Comparison of ENCODE assay signal across 15 cellular contexts in the genomic region with DNA sequence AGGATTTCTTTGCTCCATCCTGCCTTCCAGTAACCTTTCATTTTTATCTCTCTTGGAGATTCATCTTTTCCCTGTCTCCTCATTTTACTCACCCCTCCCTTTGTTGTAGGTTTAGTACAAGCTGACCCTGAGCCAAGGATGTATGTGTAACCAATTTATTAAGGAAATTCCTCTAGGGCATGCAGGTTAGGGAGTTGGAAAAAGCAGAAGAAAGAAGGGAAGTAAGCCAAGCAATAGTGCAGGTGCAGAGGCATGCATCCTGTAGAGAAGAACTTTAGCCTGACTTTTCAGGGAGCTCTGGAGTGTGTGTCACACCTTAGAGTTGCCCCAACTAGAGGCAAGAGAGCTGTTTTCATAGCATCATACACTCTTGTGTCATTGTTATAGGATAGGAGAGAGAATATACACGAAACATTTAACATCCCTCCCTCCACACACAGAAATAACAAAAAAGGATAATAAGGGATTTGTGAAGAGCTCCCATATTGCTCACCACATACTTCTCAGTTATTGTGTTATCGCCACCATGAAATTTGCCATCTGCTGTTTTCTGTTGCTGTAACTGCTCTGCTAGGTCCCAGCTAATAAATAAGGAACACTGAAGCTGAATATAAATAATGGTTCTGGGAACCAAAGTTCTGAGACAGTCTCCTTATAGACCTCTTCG. TPM values are rescaled to one million over a fixed set of nuclear protein-coding genes. Genes with fewer than 3 reads are reported as not detected.
DNase-seq lines count a peak whose midpoint lies in the region; ATAC-seq, FAIRE-seq and TF ChIP-seq lines count a peak whose summit lies in the region.
"Had no signal": no experiment of that assay in that cellular context is flagged by ENCODE, and none has a peak within 500 bp of the region (broad histone marks: within the 10 kb centered on the region; RNA-seq: fewer than 3 reads in every experiment).

No MANE protein-coding gene starts in this region.

- H3K9ac ChIP-seq in mammary epithelial cell (ENCODE audit: insufficient read depth, low read length), result peak overlapping the region; percentile 18
- H3K9ac ChIP-seq: KMS-11, parathyroid adenoma had no signal

- peak; percentile 49 for DNase-seq in NCI-H2171 treated with DMSO at 0.1 percent for 48 hours (lab: John Stamatoyannopoulos, UW)
- DNase-seq in NCI-H2171 (lab: John Stamatoyannopoulos, UW), result no peak
- peak; percentile 77 for DNase-seq in mammary epithelial cell
- DNase-seq in lower lobe of right lung, result no peak
- DNase-seq in urothelium cell line (ENCODE audit: low spot score), result peak; percentile 42
- DNase-seq in activated T-cell treated with anti-CD3 and anti-CD28 coated beads for 4 hours, result no peak
- DNase-seq: activated CD4-positive, alpha-beta T cell treated with anti-CD3 and anti-CD28 coated beads, Interleukin-2, amount 50 U/mL, for 1 hour; NCI-H2029; T-cell had no signal

- peak overlapping the region; percentile 45 for H3K4me2 ChIP-seq in mammary epithelial cell (ENCODE audit: insufficient read depth, low read depth, low read length)
- H3K4me2 ChIP-seq: KMS-11 had no signal

- peak; percentile 94 for FAIRE-seq in urothelium cell line (lab: Jason Lieb, UNC)
- FAIRE-seq: A204.1 had no signal

- in situ Hi-C loops in mammary epithelial cell (cut with MboI; ENCODE audit: low sequenced_read_pairs in 2 of 2), result no loop called here

- H3K4me3 ChIP-seq in mammary epithelial cell (replicated peaks in 1 of 3; ENCODE audit: insufficient read depth in 1 of 3, low read depth in 2 of 3, low read length in 3 of 3) (no peak overlapping the region), lower lobe of right lung (no peak overlapping the region)
- H3K4me3 ChIP-seq: gastroesophageal sphincter had no signal

- H3K27ac ChIP-seq in mammary epithelial cell (ENCODE audit: insufficient read depth, low read depth, low read length) (peak overlapping the region; percentile 98), lower lobe of right lung (peak overlapping the region; percentile 37)
- H3K27ac ChIP-seq: KMS-11, parathyroid adenoma had no signal

- no peaks in the 10 kb centered on the region for H3K9me3 ChIP-seq in mammary epithelial cell (replicated peaks; ENCODE audit: insufficient read depth, low read length)
- H3K9me3 ChIP-seq in lower lobe of right lung, result no peaks in the 10 kb centered on the region
- H3K9me3 ChIP-seq: gastroesophageal sphincter had no signal

- H3K36me3 ChIP-seq in mammary epithelial cell (ENCODE audit: insufficient read depth, low read length) (no peaks in the 10 kb centered on the region), lower lobe of right lung (no peaks in the 10 kb centered on the region)
- H3K36me3 ChIP-seq: gastroesophageal sphincter had no signal

- H2AFZ ChIP-seq in mammary epithelial cell (ENCODE audit: low read depth, low read length), result no peak overlapping the region
- H2AFZ ChIP-seq: parathyroid adenoma had no signal

- CTCF ChIA-PET in mammary epithelial cell (lab: Charles Lee; ENCODE audit: low non-redundant PET), result interaction anchor here (0.6 kb wide), 1 partner anchor 15 kb away, joined by 3 read pairs; no protein-coding TSS in a partner anchor

- TF ChIP-seq CTCF in mammary epithelial cell (conservative IDR thresholded peaks at IDR 0.05 in 1 of 2, IDR thresholded peaks at IDR 0.05 in 1 of 2; ENCODE audit: extremely low read depth in 1 of 2, insufficient read depth in 1 of 2, low read depth in 1 of 2, low read length in 2 of 2), result no peak
- no peak for TF ChIP-seq CTCF in lower lobe of right lung (IDR thresholded peaks at IDR 0.05)

- no peaks in the 10 kb centered on the region for H3K27me3 ChIP-seq in mammary epithelial cell (ENCODE audit: insufficient read depth, low read length)
- no peaks in the 10 kb centered on the region for H3K27me3 ChIP-seq in lower lobe of right lung (ENCODE audit: low read depth)
- H3K27me3 ChIP-seq: gastroesophageal sphincter had no signal

- 41% methylated on average over 3 of the region's 3 CpGs for WGBS in mammary epithelial cell (ENCODE audit: low coverage, missing lambda C conversion rate)

- no TSS peak for BruUV-seq in mammary epithelial cell (replicated peaks; lab: Mats Ljungman, UMichigan)

- H3K4me1 ChIP-seq in mammary epithelial cell (ENCODE audit: insufficient read depth, low read length) (peaks cover 30% of the 10 kb centered on the region), lower lobe of right lung (peaks cover 26% of the 10 kb centered on the region)
- H3K4me1 ChIP-seq: parathyroid adenoma had no signal

- intact Hi-C loops in mammary epithelial cell (cut with micrococcal nuclease), result loop anchor here (10.0 kb wide), 1 partner anchor 354 kb away; no protein-coding TSS in a partner anchor
- intact Hi-C loops in lower lobe of right lung (cut with DNase I), result no loop called here

- no peaks in the 10 kb centered on the region for H4K20me1 ChIP-seq in mammary epithelial cell (ENCODE audit: insufficient read depth, low read length)

- no peak for ATAC-seq in lower lobe of right lung
- ATAC-seq in GM21381 (IDR thresholded peaks at IDR 0.05; ENCODE audit: unreplicated experiment), result no peak
- ATAC-seq in GM18502 (IDR thresholded peaks at IDR 0.05; ENCODE audit: poor library complexity, unreplicated experiment), result no peak
- ATAC-seq: T-cell had no signal

- dilution Hi-C loops in mammary epithelial cell (cut with HindIII; ENCODE audit: low sequenced_read_pairs), result no loop called here

- H3K79me2 ChIP-seq in mammary epithelial cell (ENCODE audit: insufficient read depth, low read length), result no peaks in the 10 kb centered on the region
- H3K79me2 ChIP-seq: parathyroid adenoma had no signal

RNA-seq across cellular contexts. Expression of gene SEMA3C, which starts 21.8 kb away (rescaled TPM):
- total RNA-seq in mammary epithelial cell (100 to 1,000 TPM; 312 to 708 TPM), lower lobe of right lung (34.8 TPM)
- polyA plus RNA-seq in mammary epithelial cell, result 140 TPM
- polyA minus RNA-seq in mammary epithelial cell, result 473 TPM

Comparison
In these comparisons a context has a peak if more than half of its experiments do, and no peak if none do; other contexts are left out.
1. DNase-seq: peak in NCI-H2171 treated with DMSO at 0.1 percent for 48 hours (single experiment), mammary epithelial cell (single experiment) and urothelium cell line (single experiment); none in NCI-H2171 (single experiment), lower lobe of right lung (single experiment) and activated T-cell treated with anti-CD3 and anti-CD28 coated beads for 4 hours (single experiment).